Comparison of ENCODE assay signal across 1 cellular context in the genomic region with DNA sequence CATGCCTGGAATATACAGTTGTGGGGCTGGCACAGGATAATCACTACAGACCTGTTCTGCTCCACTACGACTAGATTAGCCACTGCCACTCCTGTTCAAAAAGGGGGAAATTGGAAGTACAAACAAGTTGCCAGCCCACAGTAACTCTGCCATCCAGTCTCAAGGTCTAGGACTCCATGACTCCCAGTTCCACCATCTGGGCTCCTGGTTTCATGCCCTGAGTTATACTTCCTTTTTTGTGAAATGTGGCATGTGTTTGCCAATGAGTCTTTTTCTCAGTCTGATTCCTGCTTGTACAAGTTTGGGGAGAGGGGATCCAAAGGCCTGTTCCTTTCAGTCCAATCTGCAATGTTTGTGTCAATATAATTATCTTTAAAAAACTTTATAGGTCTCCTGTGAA.
TF ChIP-seq lines count a peak whose summit lies in the region.

No MANE protein-coding gene starts in this region.

TF ChIP-seq in GM23338, 12 proteins besides CTCF, POLR2A, EP300 and RAD21 (continued from another document):
- TF ChIP-seq, protein P1, sequence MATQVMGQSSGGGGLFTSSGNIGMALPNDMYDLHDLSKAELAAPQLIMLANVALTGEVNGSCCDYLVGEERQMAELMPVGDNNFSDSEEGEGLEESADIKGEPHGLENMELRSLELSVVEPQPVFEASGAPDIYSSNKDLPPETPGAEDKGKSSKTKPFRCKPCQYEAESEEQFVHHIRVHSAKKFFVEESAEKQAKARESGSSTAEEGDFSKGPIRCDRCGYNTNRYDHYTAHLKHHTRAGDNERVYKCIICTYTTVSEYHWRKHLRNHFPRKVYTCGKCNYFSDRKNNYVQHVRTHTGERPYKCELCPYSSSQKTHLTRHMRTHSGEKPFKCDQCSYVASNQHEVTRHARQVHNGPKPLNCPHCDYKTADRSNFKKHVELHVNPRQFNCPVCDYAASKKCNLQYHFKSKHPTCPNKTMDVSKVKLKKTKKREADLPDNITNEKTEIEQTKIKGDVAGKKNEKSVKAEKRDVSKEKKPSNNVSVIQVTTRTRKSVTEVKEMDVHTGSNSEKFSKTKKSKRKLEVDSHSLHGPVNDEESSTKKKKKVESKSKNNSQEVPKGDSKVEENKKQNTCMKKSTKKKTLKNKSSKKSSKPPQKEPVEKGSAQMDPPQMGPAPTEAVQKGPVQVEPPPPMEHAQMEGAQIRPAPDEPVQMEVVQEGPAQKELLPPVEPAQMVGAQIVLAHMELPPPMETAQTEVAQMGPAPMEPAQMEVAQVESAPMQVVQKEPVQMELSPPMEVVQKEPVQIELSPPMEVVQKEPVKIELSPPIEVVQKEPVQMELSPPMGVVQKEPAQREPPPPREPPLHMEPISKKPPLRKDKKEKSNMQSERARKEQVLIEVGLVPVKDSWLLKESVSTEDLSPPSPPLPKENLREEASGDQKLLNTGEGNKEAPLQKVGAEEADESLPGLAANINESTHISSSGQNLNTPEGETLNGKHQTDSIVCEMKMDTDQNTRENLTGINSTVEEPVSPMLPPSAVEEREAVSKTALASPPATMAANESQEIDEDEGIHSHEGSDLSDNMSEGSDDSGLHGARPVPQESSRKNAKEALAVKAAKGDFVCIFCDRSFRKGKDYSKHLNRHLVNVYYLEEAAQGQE (IDR thresholded peaks at IDR 0.05; ENCODE audit: unreplicated experiment): no peak
- TF ChIP-seq ZNF462 (CRISPR knock-in tag; IDR thresholded peaks at IDR 0.05) (no peak), NANOG (IDR thresholded peaks at IDR 0.05; ENCODE audit: borderline replicate concordance) (no peak), ZNF331 (CRISPR knock-in tag; IDR thresholded peaks at IDR 0.05; ENCODE audit: low read depth) (no peak), EZH2 (IDR thresholded peaks at IDR 0.05; ENCODE audit: low read depth, unreplicated experiment) (no peak), JUNB (IDR thresholded peaks at IDR 0.05; ENCODE audit: unreplicated experiment) (no peak)
TF ChIP-seq in GM23338: peak in this region for 0.
